ENCODE assay signal across 8 cellular contexts in the genomic region with DNA sequence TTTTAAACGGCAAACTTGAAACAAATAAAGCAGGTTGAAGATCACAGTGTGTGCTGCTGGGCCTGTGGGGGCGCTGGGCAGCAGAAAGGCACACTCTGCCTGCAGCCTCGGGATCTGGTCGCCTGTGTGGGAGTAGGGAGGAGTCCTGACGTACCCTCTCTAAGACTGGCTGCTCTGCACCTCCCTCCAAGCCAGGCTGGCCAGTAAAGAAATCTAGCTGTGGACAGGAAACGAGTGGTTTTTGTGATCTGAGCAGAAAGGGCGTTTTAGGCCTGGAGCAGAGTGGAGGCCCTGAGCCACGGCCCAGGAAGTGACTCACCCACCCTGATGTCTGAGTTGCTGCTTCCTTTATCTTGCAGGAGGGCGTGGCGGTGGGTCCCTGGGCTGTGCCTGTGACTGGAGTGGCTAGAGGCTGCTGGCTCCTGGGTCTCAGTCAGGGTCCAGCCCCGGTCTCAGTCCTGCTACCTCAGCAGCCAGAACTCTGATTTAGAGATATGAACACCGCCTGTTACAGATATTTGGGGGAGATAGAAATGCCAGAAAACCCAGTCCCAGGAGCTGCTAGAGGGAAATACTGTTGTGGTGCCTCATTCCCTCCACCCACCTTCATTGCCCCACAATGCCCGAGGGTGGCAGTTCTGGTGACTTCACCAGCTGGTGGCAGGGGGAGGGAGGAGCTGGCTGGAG. TPM values are rescaled to one million over a fixed set of nuclear protein-coding genes. Genes with fewer than 3 reads are reported as not detected.
A peak's percentile ranks its signal among the peaks of the same experiment; 100 is the strongest.
DNase-seq lines count a peak whose midpoint lies in the region; ATAC-seq and TF ChIP-seq lines count a peak whose summit lies in the region.

No MANE protein-coding gene starts in this region.

- 42% methylated on average over 6 of the region's 13 CpGs for WGBS in right lobe of liver (ENCODE audit: insufficient coverage, low coverage, low lambda C conversion rate, missing lambda C conversion rate)

- no peak overlapping the region for H3K4me3 ChIP-seq in right lobe of liver

- ATAC-seq in HG02884 (IDR thresholded peaks at IDR 0.05; ENCODE audit: unreplicated experiment) (peak; percentile 95), right lobe of liver (peak; percentile 83 to 89 (median 86))

- intact Hi-C loops in right lobe of liver (cut with DNase I): no loop called here

- peak overlapping the region; percentile 89 for H3K27ac ChIP-seq in 22Rv1
- H3K27ac ChIP-seq in right lobe of liver: peak overlapping the region; percentile 68 to 87 (median 72)

- TF ChIP-seq CTCF in 22Rv1 (IDR thresholded peaks at IDR 0.05) (peak; percentile 86), right lobe of liver (IDR thresholded peaks at IDR 0.05) (peak in 3 of 4 donors; percentile 27 to 38 (median 37))

- DNase-seq in NCI-H460 (ENCODE audit: extremely low read depth, low read depth) (peak; percentile 100), dedifferentiated amniotic fluid mesenchymal stem cell (ENCODE audit: extremely low spot score) (peak; percentile 98), right lobe of liver (peak; percentile 77 to 87 (median 84))
- DNase-seq in activated CD4-positive, alpha-beta T cell treated with anti-CD3 and anti-CD28 coated beads for 48 hours: peak; percentile 92
- peak; percentile 89 for DNase-seq in stimulated activated CD4-positive, alpha-beta T cell treated with anti-CD3 and anti-CD28 coated beads, Interleukin-4, amount 100 ng/mL, for 24 hours

- no peaks in the 10 kb centered on the region for H3K36me3 ChIP-seq in right lobe of liver

- H3K4me1 ChIP-seq in right lobe of liver: no peaks in the 10 kb centered on the region

- no peaks in the 10 kb centered on the region for H3K27me3 ChIP-seq in right lobe of liver

- H3K9me3 ChIP-seq in right lobe of liver: no peaks in the 10 kb centered on the region

- peak; percentile 68 for TF ChIP-seq POLR2A in GM15510 (IDR thresholded peaks at IDR 0.05; ENCODE audit: borderline replicate concordance, extremely low read depth, insufficient read length)
- peak; percentile 64 for TF ChIP-seq POLR2A in right lobe of liver (IDR thresholded peaks at IDR 0.05)

RNA-seq across cellular contexts. Expression of gene S100A11, which starts 11.3 kb away (rescaled TPM):
- 879 and 977 TPM in 2 replicates for total RNA-seq in NCI-H460 (2014; rRNA removed; shearing (Covaris generic))
- polyA plus RNA-seq in NCI-H460 (2014; cell fraction: nucleus; rRNA removed): 216 and 287 TPM in 2 replicates
- total RNA-seq in right lobe of liver: 10 to 100 TPM; 11.0 to 68.5 (median 25.3) TPM

RNA-seq across cellular contexts. Expression of gene TCHHL1, which starts 40.8 kb away (rescaled TPM):
- not detected in 2 replicates for total RNA-seq in NCI-H460 (2014; rRNA removed; shearing (Covaris generic))
- not detected in 2 replicates for polyA plus RNA-seq in NCI-H460 (2014; cell fraction: nucleus; rRNA removed)
- total RNA-seq in right lobe of liver: not detected

RNA-seq across cellular contexts. Expression of gene S100A10, which starts 54.4 kb away (rescaled TPM):
- total RNA-seq in NCI-H460 (2014; rRNA removed; shearing (Covaris generic)): 373 and 385 TPM in 2 replicates
- 57.9 and 63.6 TPM in 2 replicates for polyA plus RNA-seq in NCI-H460 (2014; cell fraction: nucleus; rRNA removed)
- 100 to 1,000 TPM in 1 of 6 experiments, 10 to 100 TPM in 5; 48.5 to 192 (median 61.7) TPM for total RNA-seq in right lobe of liver

Comparison
In these comparisons a context has a peak if more than half of its experiments do, and no peak if none do; other contexts are left out.
1. RNA of gene S100A11, which starts 11.3 kb away (total RNA-seq): 879 to 977 TPM in NCI-H460; 11.0 to 68.5 TPM in right lobe of liver; every median in the first group is over 10 times any median in the second.
2. Peak in every context shown above with its lines, with median percentiles within 50 percentile points of each other: DNase-seq.